8 cellular contexts compared by ENCODE assay signal in genomic region chr3:119676020-119676419, GRCh38. TPM values are rescaled to one million over a fixed set of nuclear protein-coding genes. Genes with fewer than 3 reads are reported as not detected.
DNase-seq lines count a peak whose midpoint lies in the region; ATAC-seq and TF ChIP-seq lines count a peak whose summit lies in the region.

No MANE protein-coding gene starts in this region.

- H3K27ac ChIP-seq in 22Rv1 (peak overlapping the region; percentile 94), IMR-90 (ENCODE audit: insufficient read depth, low read length) (no peak overlapping the region), breast epithelium (peak overlapping the region; percentile 90 to 95)

- no peak overlapping the region for H2BK5ac ChIP-seq in IMR-90 (ENCODE audit: low read depth, low read length, poor library complexity, severe bottlenecking)

- TF ChIP-seq POLR2A in IMR-90 (IDR thresholded peaks at IDR 0.05; ENCODE audit: low read depth, low read length) (no peak), breast epithelium (IDR thresholded peaks at IDR 0.05) (no peak)

- H3K4me3 ChIP-seq in IMR-90 (ENCODE audit: insufficient read depth, low read depth, low read length) (peak overlapping the region; percentile 85; the same call in 1 of the 2 replicates), breast epithelium (peak overlapping the region; percentile 61 to 83 (median 83)), mucosa of stomach (ENCODE audit: low read length) (peak overlapping the region; percentile 28)

- no peak overlapping the region for H2BK15ac ChIP-seq in IMR-90 (ENCODE audit: low read depth, low read length)

- H3K27me3 ChIP-seq in IMR-90 (ENCODE audit: control insufficient read depth, insufficient read depth, low read length) = no peaks in the 10 kb centered on the region
- no peaks in the 10 kb centered on the region for H3K27me3 ChIP-seq in breast epithelium
- H3K27me3 ChIP-seq in mucosa of stomach (ENCODE audit: control insufficient read depth, insufficient read depth, low read length) = no peaks in the 10 kb centered on the region

- H4K5ac ChIP-seq in IMR-90 (ENCODE audit: low read depth, low read length) = no peak overlapping the region; the same call in 1 of the 2 replicates

- H3K9me3 ChIP-seq in IMR-90 (ENCODE audit: control insufficient read depth, insufficient read depth, low read length) = no peaks in the 10 kb centered on the region
- H3K9me3 ChIP-seq in breast epithelium = no peaks in the 10 kb centered on the region
- H3K9me3 ChIP-seq in mucosa of stomach (ENCODE audit: control insufficient read depth, low read length) = no peaks in the 10 kb centered on the region

- H2AK9ac ChIP-seq in IMR-90 (replicated peaks; ENCODE audit: low read depth, low read length, poor library complexity) = no peak overlapping the region

- H3K14ac ChIP-seq in IMR-90 (replicated peaks; ENCODE audit: low read depth, low read length) = no peak overlapping the region; the same call in 1 of the 2 replicates

- H3K9me1 ChIP-seq in IMR-90 (ENCODE audit: insufficient read depth, low read length) = peaks cover 4% of the 10 kb centered on the region; the same call in 1 of the 2 replicates

- H3K79me1 ChIP-seq in IMR-90 (ENCODE audit: low read depth in 1 of 2, low read length in 2 of 2) = peaks cover 9 to 15% of the 10 kb centered on the region in 2 experiments

- peak overlapping the region; percentile 72; the same call in 1 of the 2 replicates for H3K9ac ChIP-seq in IMR-90 (ENCODE audit: low read depth, low read length)
- peak overlapping the region; percentile 72 for H3K9ac ChIP-seq in mucosa of stomach (ENCODE audit: low read length)

- peak overlapping the region; percentile 93; the same call in 1 of the 2 replicates for H3K4me2 ChIP-seq in IMR-90 (ENCODE audit: low read depth, low read length)

- POLR2A ChIA-PET in IMR-90 (lab: Charles Lee; ENCODE audit: unreplicated experiment) = no interaction called here

- H4K20me1 ChIP-seq in IMR-90 (ENCODE audit: insufficient read depth, low read length) = no peaks in the 10 kb centered on the region

- dilution Hi-C loops in IMR-90 (cut with HindIII; ENCODE audit: low sequenced_read_pairs, unreplicated experiment) = no loop called here

- H3K4me1 ChIP-seq in IMR-90 (ENCODE audit: control insufficient read depth, insufficient read depth, low read length) (no peaks in the 10 kb centered on the region), breast epithelium (peaks cover 0 to 10% of the 10 kb centered on the region in 2 donors), mucosa of stomach (ENCODE audit: control insufficient read depth, insufficient read depth, low read length) (peaks cover 11% of the 10 kb centered on the region)

- CTCF ChIA-PET in IMR-90 (lab: Yijun Ruan, JAX) = no interaction called here

- TF ChIP-seq CTCF in 22Rv1 (IDR thresholded peaks at IDR 0.05) (no peak), IMR-90 (conservative IDR thresholded peaks at IDR 0.05; ENCODE audit: low read depth, low read length) (no peak), breast epithelium (IDR thresholded peaks at IDR 0.05) (no peak)

- no peak overlapping the region for H3K18ac ChIP-seq in IMR-90 (ENCODE audit: low read depth, low read length)

- H2BK20ac ChIP-seq in IMR-90 (ENCODE audit: low read depth, low read length) = no peak overlapping the region

- no peak overlapping the region for H2AK5ac ChIP-seq in IMR-90 (ENCODE audit: low read depth, low read length)

- H3K36me3 ChIP-seq in IMR-90 (ENCODE audit: control insufficient read depth, insufficient read depth, low read length) (peaks cover 6% of the 10 kb centered on the region), breast epithelium (no peaks in the 10 kb centered on the region), mucosa of stomach (ENCODE audit: control insufficient read depth, insufficient read depth, low read length) (peaks cover 3% of the 10 kb centered on the region)

- no peak overlapping the region for H4K91ac ChIP-seq in IMR-90 (ENCODE audit: insufficient read depth, low read depth, low read length)

- no peak overlapping the region for H2AFZ ChIP-seq in IMR-90 (replicated peaks; ENCODE audit: low read length, poor library complexity)

- ATAC-seq in IMR-90 (ENCODE audit: low read depth) (no peak), GM19397 (IDR thresholded peaks at IDR 0.05; ENCODE audit: unreplicated experiment) (no peak), GM21717 (IDR thresholded peaks at IDR 0.05; ENCODE audit: unreplicated experiment) (no peak)

- DNase-seq in IMR-90 (no peak), breast epithelium (ENCODE audit: low spot score in 2 of 2) (no peak), LoVo (ENCODE audit: low spot score) (no peak), NCI-H446 treated with DMSO at 0.1 percent for 48 hours (lab: John Stamatoyannopoulos, UW) (no peak)

- H3K4ac ChIP-seq in IMR-90 (ENCODE audit: low read depth, low read length) = no peak overlapping the region

- TF ChIP-seq RAD21 in IMR-90 (IDR thresholded peaks at IDR 0.05; ENCODE audit: low read length) = no peak

- no TSS peak for BruUV-seq in IMR-90 (replicated peaks; lab: Mats Ljungman, UMichigan)

- in situ Hi-C loops in IMR-90 (cut with MboI; ENCODE audit: low sequenced_read_pairs) = loop anchor here (25.0 kb wide), 4 partner anchors 164 to 789 kb away; partner anchors contain the start of genes ARHGAP31 and TEX55

- H3K56ac ChIP-seq in IMR-90 (ENCODE audit: extremely low read depth, insufficient read depth, low read length) = no peak overlapping the region

- WGBS in IMR-90 (ENCODE audit: extremely low coverage in 2 of 2, insufficient read length in 1 of 2), 2 experiments = no CpG with 5 or more reads among the region's 1 CpG

- no peak overlapping the region for H2BK120ac ChIP-seq in IMR-90 (ENCODE audit: low read depth, low read length)

- intact Hi-C loops in IMR-90 (cut with micrococcal nuclease) (no loop called here), breast epithelium (cut with DNase I; ENCODE audit: low total_unique reads) (no loop called here)

- peak overlapping the region; percentile 13; the same call in 1 of the 2 replicates for H3K23ac ChIP-seq in IMR-90 (ENCODE audit: low read depth, low read length)

- peak overlapping the region; percentile 35 to 94; a peak in 3 of 4 replicates for H4K8ac ChIP-seq in IMR-90 (ENCODE audit: low read depth in 2 of 2, low read length in 2 of 2)

TF ChIP-seq in IMR-90, 13 proteins besides CTCF, POLR2A, EP300 and RAD21:
- TF ChIP-seq MXI1 (IDR thresholded peaks at IDR 0.05; ENCODE audit: borderline replicate concordance, low read depth, low read length) (no peak), FOS (IDR thresholded peaks at IDR 0.05; ENCODE audit: low read depth, low read length) (no peak), RCOR1 (IDR thresholded peaks at IDR 0.05; ENCODE audit: insufficient replicate concordance, low read length) (no peak), RFX5 (IDR thresholded peaks at IDR 0.05; ENCODE audit: low read depth, low read length) (no peak), CEBPB (IDR thresholded peaks at IDR 0.05; ENCODE audit: low read depth, low read length) (no peak), CHD1 (IDR thresholded peaks at IDR 0.05; ENCODE audit: low read depth, low read length) (no peak)

RNA-seq across cellular contexts. Expression of gene COX17, which starts 1.2 kb away (rescaled TPM):
- total RNA-seq in IMR-90 (2012; rRNA removed) = 2.0 and 8.6 TPM in 2 replicates
- 24.5 and 31.7 TPM in 2 replicates for polyA plus RNA-seq in IMR-90 (2012; rRNA removed)
- 6.0 and 14.4 TPM in 2 replicates for polyA plus RNA-seq in IMR-90 (2012; cell fraction: cytosol; rRNA removed)
- 1.1 and 6.1 TPM in 2 replicates for polyA plus RNA-seq in IMR-90 (2012; cell fraction: nucleus; rRNA removed; ENCODE audit: low replicate concordance)
- 10 to 100 TPM; 26.7 to 42.6 (median 33.4) TPM for total RNA-seq in breast epithelium

RNA-seq across cellular contexts. Expression of gene POPDC2, which starts 15.6 kb away (rescaled TPM):
- under 0.01 TPM in 2 replicates for total RNA-seq in IMR-90 (2012; rRNA removed)
- 0.29 and 0.32 TPM in 2 replicates for polyA plus RNA-seq in IMR-90 (2012; rRNA removed)
- 0.05 and 0.11 TPM in 2 replicates for polyA plus RNA-seq in IMR-90 (2012; cell fraction: cytosol; rRNA removed)
- polyA plus RNA-seq in IMR-90 (2012; cell fraction: nucleus; rRNA removed; ENCODE audit: low replicate concordance) = 1.0 and 2.2 TPM in 2 replicates
- total RNA-seq in breast epithelium = 1 to 10 TPM; 1.1 to 7.9 (median 6.9) TPM

RNA-seq across cellular contexts. Expression of gene CFAP91, which starts 26.8 kb away (rescaled TPM):
- total RNA-seq in IMR-90 (2012; rRNA removed) (not detected in 2 replicates), breast epithelium (10 to 100 TPM in 2 of 3 donors, 1 to 10 TPM in 1; 4.3 to 25.2 (median 24.6) TPM)
- not detected in 2 replicates for polyA plus RNA-seq in IMR-90 (2012; rRNA removed)
- not detected in 2 replicates for polyA plus RNA-seq in IMR-90 (2012; cell fraction: cytosol; rRNA removed)
- polyA plus RNA-seq in IMR-90 (2012; cell fraction: nucleus; rRNA removed; ENCODE audit: low replicate concordance) = 0.05 TPM in 1 of 2 replicates, not detected in the other

Comparison
In these comparisons a context has a peak if more than half of its experiments do, and no peak if none do; other contexts are left out.
1. H3K4me3 ChIP-seq: peak in every context shown above with its lines; median percentile 85 in IMR-90; 83 in breast epithelium; 28 in mucosa of stomach.